ENCODE assay signal across 1 cellular context in the genomic region with DNA sequence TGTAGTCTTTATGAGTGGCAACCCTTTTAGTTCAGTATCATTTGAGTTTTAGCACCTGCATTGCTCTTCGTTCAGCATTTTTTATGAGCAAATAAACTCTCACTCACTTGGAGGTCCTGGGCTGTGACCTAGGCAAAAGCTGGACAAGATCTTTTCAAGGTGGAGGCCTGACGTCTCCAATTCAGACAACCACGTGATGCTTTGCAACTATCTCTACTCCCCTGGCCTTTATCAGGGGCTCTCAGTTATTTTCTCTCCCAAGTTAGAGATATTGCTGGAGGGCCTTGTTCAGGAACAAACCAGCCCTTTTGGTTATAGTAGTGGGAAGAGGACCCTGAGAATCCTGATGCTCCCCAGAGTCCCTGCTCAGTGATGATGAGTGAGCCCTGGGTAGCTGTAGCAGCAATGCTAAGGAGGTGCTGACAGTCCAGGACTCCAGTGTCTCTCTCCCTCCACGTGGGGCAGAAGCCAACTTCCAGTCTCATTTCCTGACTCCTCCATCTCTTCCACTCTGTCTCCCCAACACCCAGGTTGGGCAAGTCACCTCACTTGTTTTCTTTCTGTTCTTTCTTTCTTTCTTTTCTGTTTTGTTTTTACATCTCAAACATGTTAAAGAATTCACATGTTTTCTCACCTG.
TF ChIP-seq lines count a peak whose summit lies in the region.

No MANE protein-coding gene starts in this region.

TF ChIP-seq in K562, 482 proteins besides CTCF, POLR2A, EP300 and RAD21 (continued from another document):
- TF ChIP-seq, protein P1, sequence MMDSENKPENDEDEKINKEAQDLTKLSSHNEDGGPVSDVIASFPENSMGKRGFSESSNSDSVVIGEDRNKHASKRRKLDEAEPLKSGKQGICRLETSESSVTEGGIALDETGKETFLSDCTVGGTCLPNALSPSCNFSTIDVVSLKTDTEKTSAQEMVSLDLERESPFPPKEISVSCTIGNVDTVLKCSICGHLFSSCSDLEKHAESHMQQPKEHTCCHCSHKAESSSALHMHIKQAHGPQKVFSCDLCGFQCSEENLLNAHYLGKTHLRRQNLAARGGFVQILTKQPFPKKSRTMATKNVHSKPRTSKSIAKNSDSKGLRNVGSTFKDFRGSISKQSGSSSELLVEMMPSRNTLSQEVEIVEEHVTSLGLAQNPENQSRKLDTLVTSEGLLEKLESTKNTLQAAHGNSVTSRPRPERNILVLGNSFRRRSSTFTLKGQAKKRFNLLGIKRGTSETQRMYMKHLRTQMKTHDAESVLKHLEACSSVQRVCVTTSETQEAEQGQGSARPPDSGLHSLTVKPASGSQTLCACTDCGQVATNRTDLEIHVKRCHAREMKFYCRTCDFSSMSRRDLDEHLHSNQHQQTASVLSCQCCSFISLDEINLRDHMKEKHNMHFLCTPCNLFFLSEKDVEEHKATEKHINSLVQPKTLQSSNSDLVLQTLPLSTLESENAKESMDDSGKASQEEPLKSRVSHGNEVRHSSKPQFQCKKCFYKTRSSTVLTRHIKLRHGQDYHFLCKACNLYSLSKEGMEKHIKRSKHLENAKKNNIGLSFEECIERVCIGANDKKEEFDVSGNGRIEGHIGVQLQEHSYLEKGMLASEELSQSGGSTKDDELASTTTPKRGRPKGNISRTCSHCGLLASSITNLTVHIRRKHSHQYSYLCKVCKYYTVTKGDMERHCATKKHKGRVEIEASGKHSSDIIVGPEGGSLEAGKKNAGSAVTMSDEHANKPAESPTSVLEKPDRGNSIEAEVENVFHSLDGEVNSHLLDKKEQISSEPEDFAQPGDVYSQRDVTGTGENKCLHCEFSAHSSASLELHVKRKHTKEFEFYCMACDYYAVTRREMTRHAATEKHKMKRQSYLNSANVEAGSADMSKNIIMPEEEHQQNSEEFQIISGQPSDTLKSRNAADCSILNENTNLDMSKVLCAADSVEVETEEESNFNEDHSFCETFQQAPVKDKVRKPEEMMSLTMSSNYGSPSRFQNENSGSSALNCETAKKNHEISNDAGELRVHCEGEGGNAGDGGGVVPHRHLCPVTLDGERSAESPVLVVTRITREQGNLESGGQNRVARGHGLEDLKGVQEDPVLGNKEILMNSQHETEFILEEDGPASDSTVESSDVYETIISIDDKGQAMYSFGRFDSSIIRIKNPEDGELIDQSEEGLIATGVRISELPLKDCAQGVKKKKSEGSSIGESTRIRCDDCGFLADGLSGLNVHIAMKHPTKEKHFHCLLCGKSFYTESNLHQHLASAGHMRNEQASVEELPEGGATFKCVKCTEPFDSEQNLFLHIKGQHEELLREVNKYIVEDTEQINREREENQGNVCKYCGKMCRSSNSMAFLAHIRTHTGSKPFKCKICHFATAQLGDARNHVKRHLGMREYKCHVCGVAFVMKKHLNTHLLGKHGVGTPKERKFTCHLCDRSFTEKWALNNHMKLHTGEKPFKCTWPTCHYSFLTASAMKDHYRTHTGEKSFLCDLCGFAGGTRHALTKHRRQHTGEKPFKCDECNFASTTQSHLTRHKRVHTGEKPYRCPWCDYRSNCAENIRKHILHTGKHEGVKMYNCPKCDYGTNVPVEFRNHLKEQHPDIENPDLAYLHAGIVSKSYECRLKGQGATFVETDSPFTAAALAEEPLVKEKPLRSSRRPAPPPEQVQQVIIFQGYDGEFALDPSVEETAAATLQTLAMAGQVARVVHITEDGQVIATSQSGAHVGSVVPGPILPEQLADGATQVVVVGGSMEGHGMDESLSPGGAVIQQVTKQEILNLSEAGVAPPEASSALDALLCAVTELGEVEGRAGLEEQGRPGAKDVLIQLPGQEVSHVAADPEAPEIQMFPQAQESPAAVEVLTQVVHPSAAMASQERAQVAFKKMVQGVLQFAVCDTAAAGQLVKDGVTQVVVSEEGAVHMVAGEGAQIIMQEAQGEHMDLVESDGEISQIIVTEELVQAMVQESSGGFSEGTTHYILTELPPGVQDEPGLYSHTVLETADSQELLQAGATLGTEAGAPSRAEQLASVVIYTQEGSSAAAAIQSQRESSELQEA (IDR thresholded peaks at IDR 0.05; ENCODE audit: low read depth) = no peak
- TF ChIP-seq NFATC3 (IDR thresholded peaks at IDR 0.05) (no peak), SNRNP70 (optimal IDR thresholded peaks at IDR 0.05; ENCODE audit: low read depth, low read length) (no peak), HDAC1 (IDR thresholded peaks at IDR 0.05) (0 out of 4 replicates have a peak, but pooled peaks of 1 of the 2 experiments have one; percentile 33), SUPT5H (IDR thresholded peaks at IDR 0.05) (no peak), ZNF23 (CRISPR knock-in tag; IDR thresholded peaks at IDR 0.05) (no peak), SMAD3 (CRISPR knock-in tag; conservative IDR thresholded peaks at IDR 0.05) (no peak), NCOR1 (IDR thresholded peaks at IDR 0.05) (peak; percentile 20; the same call in 1 of the 2 replicates)
